Comparison of ENCODE assay signal across 29 cellular contexts in genomic region chr13:59281453-59281852, GRCh38.
"Had no signal": no experiment of that assay in that cellular context is flagged by ENCODE, and none has a peak within 500 bp of the region (broad histone marks: within the 10 kb centered on the region; RNA-seq: fewer than 3 reads in every experiment).

No MANE protein-coding gene starts in this region.

- FAIRE-seq: colon, endometrium, endothelial cell of umbilical vein, frontal cortex had no signal

- H3K4me1 ChIP-seq: colonic mucosa, esophagus muscularis mucosa, esophagus squamous epithelium, foreskin keratinocyte, gastrocnemius medialis, gastroesophageal sphincter, heart left ventricle, heart right ventricle had no signal

- H3K36me3 ChIP-seq: colonic mucosa, esophagus muscularis mucosa, esophagus squamous epithelium, gastrocnemius medialis, gastroesophageal sphincter, heart left ventricle, heart right ventricle had no signal

- ATAC-seq: effector memory CD8-positive, alpha-beta T cell; esophagus mucosa; foreskin keratinocyte; gastrocnemius medialis; gastroesophageal sphincter; heart left ventricle; heart right ventricle had no signal

- H3K27ac ChIP-seq: colonic mucosa, coronary artery, dorsolateral prefrontal cortex, epithelial cell of prostate, esophagus muscularis mucosa, esophagus squamous epithelium, foreskin keratinocyte, gastrocnemius medialis, gastroesophageal sphincter, heart left ventricle, heart right ventricle had no signal

- DNase-seq: colonic mucosa; cortex of kidney; dermis blood vessel endothelial cell; dorsolateral prefrontal cortex; effector CD4-positive, alpha-beta T cell; effector CD8-positive, alpha-beta T cell; effector memory CD4-positive, alpha-beta T cell; effector memory CD8-positive, alpha-beta T cell; endodermal cell; erythroblast; esophagus squamous epithelium; foreskin fibroblast; foreskin keratinocyte; foreskin melanocyte; gastrocnemius medialis; glutamatergic neuron; head of caudate nucleus; heart left ventricle; heart right ventricle had no signal

- H3K4me3 Mint-ChIP-seq: dendritic cell treated with granulocyte-macrophage colony-stimulating factor and Interleukin-4, amounts not matched to agents 40 ng/mL and 50 ng/mL, for 4 days; effector memory CD8-positive, alpha-beta T cell; endodermal cell had no signal

- H3K27me3 ChIP-seq: colonic mucosa, dorsolateral prefrontal cortex, esophagus muscularis mucosa, esophagus squamous epithelium, foreskin keratinocyte, gastrocnemius medialis, gastroesophageal sphincter, heart left ventricle, heart right ventricle had no signal

- H3K9me3 Mint-ChIP-seq: dendritic cell treated with granulocyte-macrophage colony-stimulating factor and Interleukin-4, amounts not matched to agents 40 ng/mL and 50 ng/mL, for 4 days; endodermal cell had no signal

- H3K27ac Mint-ChIP-seq: dendritic cell treated with granulocyte-macrophage colony-stimulating factor and Interleukin-4, amounts not matched to agents 40 ng/mL and 50 ng/mL, for 4 days; effector memory CD8-positive, alpha-beta T cell; endodermal cell had no signal

- H3K4me3 ChIP-seq: colonic mucosa, coronary artery, dorsolateral prefrontal cortex, esophagus muscularis mucosa, esophagus squamous epithelium, gastrocnemius medialis, gastroesophageal sphincter, heart left ventricle, heart right ventricle had no signal

- H3K9me3 ChIP-seq: colonic mucosa, esophagus muscularis mucosa, esophagus squamous epithelium, gastrocnemius medialis, gastroesophageal sphincter, heart left ventricle, heart right ventricle had no signal

- H3K27me3 Mint-ChIP-seq: dendritic cell treated with granulocyte-macrophage colony-stimulating factor and Interleukin-4, amounts not matched to agents 40 ng/mL and 50 ng/mL, for 4 days; effector memory CD8-positive, alpha-beta T cell had no signal
